2 cellular contexts compared by ENCODE assay signal in the genomic region with DNA sequence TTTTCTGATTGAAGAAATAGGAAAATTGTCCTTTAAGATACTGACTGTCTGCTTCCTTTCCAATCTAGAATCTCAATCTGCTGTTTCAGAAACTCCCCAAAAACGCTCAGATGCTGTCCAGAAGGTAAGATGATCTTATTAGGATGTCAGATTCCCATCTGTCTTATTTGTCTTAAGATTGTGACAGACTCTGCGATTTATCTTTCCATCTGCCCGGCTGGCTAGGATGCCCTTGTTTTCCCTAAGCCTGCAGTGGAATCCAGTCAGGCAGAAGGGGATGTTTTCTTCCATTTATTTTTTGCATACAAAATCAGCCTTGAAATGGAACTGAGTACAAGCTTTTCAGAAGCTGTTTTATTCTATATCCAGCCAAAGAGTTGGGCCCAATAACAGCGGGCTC.
TF ChIP-seq lines count a peak whose summit lies in the region.

No MANE protein-coding gene starts in this region.

TF ChIP-seq in SK-N-SH, 30 proteins besides CTCF, POLR2A, EP300 and RAD21 (continued from another document):
- TF ChIP-seq REST (IDR thresholded peaks at IDR 0.05; ENCODE audit: low read depth, low read length) (no peak), RFX5 (IDR thresholded peaks at IDR 0.05; ENCODE audit: low read length) (no peak), NFIC (IDR thresholded peaks at IDR 0.05; ENCODE audit: borderline replicate concordance) (no peak), TEAD4 (IDR thresholded peaks at IDR 0.05; ENCODE audit: borderline replicate concordance, insufficient read depth) (no peak), PBX3 (IDR thresholded peaks at IDR 0.05) (peak; percentile 57), GABPA (IDR thresholded peaks at IDR 0.05; ENCODE audit: low read depth) (no peak), TCF12 (IDR thresholded peaks at IDR 0.05) (peak; percentile 66), RCOR1 (IDR thresholded peaks at IDR 0.05; ENCODE audit: low read length) (no peak), EZH2phosphoT487 (IDR thresholded peaks at IDR 0.05; ENCODE audit: borderline replicate concordance, low read depth) (no peak), TAF1 (IDR thresholded peaks at IDR 0.05; ENCODE audit: borderline replicate concordance, low read depth, low read length) (no peak)

TF ChIP-seq in SK-N-SH treated with all-trans-retinoic acid at 6 μM for 48 hours, 23 proteins besides CTCF, POLR2A, EP300 and RAD21 (continued from another document):
- TF ChIP-seq, protein P1, sequence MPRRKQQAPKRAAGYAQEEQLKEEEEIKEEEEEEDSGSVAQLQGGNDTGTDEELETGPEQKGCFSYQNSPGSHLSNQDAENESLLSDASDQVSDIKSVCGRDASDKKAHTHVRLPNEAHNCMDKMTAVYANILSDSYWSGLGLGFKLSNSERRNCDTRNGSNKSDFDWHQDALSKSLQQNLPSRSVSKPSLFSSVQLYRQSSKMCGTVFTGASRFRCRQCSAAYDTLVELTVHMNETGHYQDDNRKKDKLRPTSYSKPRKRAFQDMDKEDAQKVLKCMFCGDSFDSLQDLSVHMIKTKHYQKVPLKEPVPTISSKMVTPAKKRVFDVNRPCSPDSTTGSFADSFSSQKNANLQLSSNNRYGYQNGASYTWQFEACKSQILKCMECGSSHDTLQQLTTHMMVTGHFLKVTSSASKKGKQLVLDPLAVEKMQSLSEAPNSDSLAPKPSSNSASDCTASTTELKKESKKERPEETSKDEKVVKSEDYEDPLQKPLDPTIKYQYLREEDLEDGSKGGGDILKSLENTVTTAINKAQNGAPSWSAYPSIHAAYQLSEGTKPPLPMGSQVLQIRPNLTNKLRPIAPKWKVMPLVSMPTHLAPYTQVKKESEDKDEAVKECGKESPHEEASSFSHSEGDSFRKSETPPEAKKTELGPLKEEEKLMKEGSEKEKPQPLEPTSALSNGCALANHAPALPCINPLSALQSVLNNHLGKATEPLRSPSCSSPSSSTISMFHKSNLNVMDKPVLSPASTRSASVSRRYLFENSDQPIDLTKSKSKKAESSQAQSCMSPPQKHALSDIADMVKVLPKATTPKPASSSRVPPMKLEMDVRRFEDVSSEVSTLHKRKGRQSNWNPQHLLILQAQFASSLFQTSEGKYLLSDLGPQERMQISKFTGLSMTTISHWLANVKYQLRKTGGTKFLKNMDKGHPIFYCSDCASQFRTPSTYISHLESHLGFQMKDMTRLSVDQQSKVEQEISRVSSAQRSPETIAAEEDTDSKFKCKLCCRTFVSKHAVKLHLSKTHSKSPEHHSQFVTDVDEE (CRISPR knock-in tag; IDR thresholded peaks at IDR 0.05): no peak
- TF ChIP-seq RARB (CRISPR knock-in tag; IDR thresholded peaks at IDR 0.05): no peak
- no peak for TF ChIP-seq ZC3H10 (CRISPR knock-in tag; IDR thresholded peaks at IDR 0.05)
- TF ChIP-seq PPARA (CRISPR knock-in tag; IDR thresholded peaks at IDR 0.05; ENCODE audit: borderline replicate concordance): no peak
- TF ChIP-seq ZNF70 (CRISPR knock-in tag; IDR thresholded peaks at IDR 0.05): no peak
- no peak for TF ChIP-seq POU6F1 (CRISPR knock-in tag; IDR thresholded peaks at IDR 0.05; ENCODE audit: borderline replicate concordance, low read depth)
- TF ChIP-seq ZFP3 (CRISPR knock-in tag; IDR thresholded peaks at IDR 0.05): no peak
- no peak for TF ChIP-seq TCF4 (CRISPR knock-in tag; IDR thresholded peaks at IDR 0.05; ENCODE audit: borderline replicate concordance)
